ENCODE assay signal across 23 cellular contexts in the genomic region with DNA sequence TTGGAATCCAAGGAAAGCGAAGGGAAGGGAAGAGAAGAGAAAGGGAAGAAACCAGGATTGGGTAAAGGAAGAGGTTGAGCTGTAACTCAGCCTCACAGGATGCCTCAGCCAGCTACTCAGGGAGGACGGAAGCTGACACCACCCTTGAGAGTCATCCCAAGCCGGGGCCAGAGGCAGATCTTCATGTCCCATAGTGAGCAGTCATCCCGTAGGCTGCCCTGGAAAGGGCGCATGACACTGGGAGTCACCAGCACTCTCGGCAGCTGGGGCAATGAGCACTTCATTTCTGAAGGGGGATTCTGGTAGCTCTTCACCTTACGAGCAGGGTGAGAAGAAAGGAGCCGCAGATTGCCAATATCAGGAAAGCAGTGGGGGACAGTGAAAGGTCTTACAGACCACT.
"Had no signal": no experiment of that assay in that cellular context is flagged by ENCODE, and none has a peak within 500 bp of the region (broad histone marks: within the 10 kb centered on the region; RNA-seq: fewer than 3 reads in every experiment).

No MANE protein-coding gene starts in this region.

- H3K4me3 Mint-ChIP-seq: activated CD4-positive, alpha-beta memory T cell treated with anti-CD3 and anti-CD28 coated beads, Interleukin-2, amount 10 ng/mL, durations not matched to agents 7 days and 5 days; activated CD4-positive, alpha-beta T cell treated with anti-CD3 and anti-CD28 coated beads for 36 hours; activated naive CD4-positive, alpha-beta T cell treated with anti-CD3 and anti-CD28 coated beads, Interleukin-2, amount 10 ng/mL, durations not matched to agents 7 days and 5 days; activated naive CD8-positive, alpha-beta T cell treated with anti-CD3 and anti-CD28 coated beads for 36 hours; activated T-cell treated with anti-CD3 and anti-CD28 coated beads, Interleukin-2, amount 50 U/mL, for 72 hours; T-helper 17 cell had no signal

- ATAC-seq: activated CD4-positive, alpha-beta T cell treated with anti-CD3 and anti-CD28 coated beads for 36 hours; activated T-cell treated with anti-CD3 and anti-CD28 coated beads, Interleukin-2, amount 50 U/mL, for 72 hours; T-helper 17 cell had no signal

- H3K9me3 Mint-ChIP-seq: activated CD4-positive, alpha-beta memory T cell treated with anti-CD3 and anti-CD28 coated beads, Interleukin-2, amount 10 ng/mL, durations not matched to agents 7 days and 5 days; activated naive CD4-positive, alpha-beta T cell treated with anti-CD3 and anti-CD28 coated beads, Interleukin-2, amount 10 ng/mL, durations not matched to agents 7 days and 5 days; activated T-cell treated with anti-CD3 and anti-CD28 coated beads, Interleukin-2, amount 50 U/mL, for 72 hours; activated T-helper 2 cell treated with anti-CD3 and anti-CD28 coated beads, Interferon-gamma antibody, Interleukin-2, Interleukin-4, amounts not matched to agents 10 μg/mL and 5 μg/mL and 100 μg/mL, durations not matched to agents 14 hours and 24 hours and 36 hours had no signal

- H3K36me3 Mint-ChIP-seq: activated naive CD4-positive, alpha-beta T cell treated with anti-CD3 and anti-CD28 coated beads, Interleukin-2, amount 10 ng/mL, durations not matched to agents 7 days and 5 days had no signal

- H3K4me1 Mint-ChIP-seq: activated CD4-positive, alpha-beta memory T cell treated with anti-CD3 and anti-CD28 coated beads, Interleukin-2, amount 10 ng/mL, durations not matched to agents 7 days and 5 days; activated CD4-positive, alpha-beta T cell treated with anti-CD3 and anti-CD28 coated beads for 36 hours; activated naive CD4-positive, alpha-beta T cell treated with anti-CD3 and anti-CD28 coated beads, Interleukin-2, amount 10 ng/mL, durations not matched to agents 7 days and 5 days; activated naive CD8-positive, alpha-beta T cell treated with anti-CD3 and anti-CD28 coated beads for 36 hours; T-helper 17 cell had no signal

- DNase-seq: activated CD4-positive, alpha-beta memory T cell treated with anti-CD3 and anti-CD28 coated beads, Interleukin-2, amount 10 ng/mL, durations not matched to agents 7 days and 5 days; activated CD4-positive, alpha-beta T cell treated with anti-CD3 and anti-CD28 coated beads for 36 hours; activated CD4-positive, alpha-beta T cell treated with anti-CD3 and anti-CD28 coated beads, Interleukin-2, amount 50 U/mL, for 1 hour; activated gamma-delta T cell treated with Interleukin-2 at 50 U/mL for 16 hours; activated naive CD4-positive, alpha-beta T cell treated with anti-CD3 and anti-CD28 coated beads, Interleukin-2, amount 10 ng/mL, durations not matched to agents 7 days and 5 days; activated naive CD8-positive, alpha-beta T cell treated with anti-CD3 and anti-CD28 coated beads for 36 hours; activated T-cell treated with anti-CD3 and anti-CD28 coated beads, Interleukin-2, amount 50 U/mL, for 72 hours; caudate nucleus; NCI-H1092 treated with DMSO at 0.1 percent for 48 hours; NCI-H1417 treated with DMSO at 0.1 percent for 48 hours; NCI-H1694; NCI-H2029; NCI-H2107; NCI-H2171 treated with DMSO at 0.1 percent for 48 hours; NCI-H345; NCI-H510A; NCI-H526 treated with DMSO at 0.1 percent for 48 hours; NCI-H82; SIG-M5; T-helper 17 cell; T-helper 9 cell had no signal

- H3K27ac ChIP-seq: KMS-11 had no signal

- H3K27ac Mint-ChIP-seq: activated CD4-positive, alpha-beta memory T cell treated with anti-CD3 and anti-CD28 coated beads, Interleukin-2, amount 10 ng/mL, durations not matched to agents 7 days and 5 days; activated CD4-positive, alpha-beta T cell treated with anti-CD3 and anti-CD28 coated beads for 36 hours; activated naive CD4-positive, alpha-beta T cell treated with anti-CD3 and anti-CD28 coated beads, Interleukin-2, amount 10 ng/mL, durations not matched to agents 7 days and 5 days; activated naive CD8-positive, alpha-beta T cell treated with anti-CD3 and anti-CD28 coated beads for 36 hours; activated T-cell treated with anti-CD3 and anti-CD28 coated beads, Interleukin-2, amount 50 U/mL, for 72 hours; activated T-helper 2 cell treated with anti-CD3 and anti-CD28 coated beads, Interferon-gamma antibody, Interleukin-2, Interleukin-4, amounts not matched to agents 10 μg/mL and 5 μg/mL and 100 μg/mL, durations not matched to agents 14 hours and 24 hours and 36 hours; T-helper 17 cell had no signal
